8 cellular contexts compared by ENCODE assay signal in genomic region chr1:220748091-220748934, GRCh38. TPM values are rescaled to one million over a fixed set of nuclear protein-coding genes. Genes with fewer than 3 reads are reported as not detected.
A peak's percentile ranks its signal among the peaks of the same experiment; 100 is the strongest.
DNase-seq lines count a peak whose midpoint lies in the region; ATAC-seq, FAIRE-seq and TF ChIP-seq lines count a peak whose summit lies in the region.

TSS of gene MTARC2 (plus strand) at chr1:220748322. CDS start at chr1:220748532, 210 bp downstream.

- no peak within 1 kb of the TSS for H3K27ac Mint-ChIP-seq in activated naive CD4-positive, alpha-beta T cell treated with anti-CD3 and anti-CD28 coated beads, Interleukin-2, amount 10 ng/mL, durations not matched to agents 7 days and 5 days
- H3K27ac Mint-ChIP-seq in activated T-cell treated with anti-CD3 and anti-CD28 coated beads, Interleukin-2, amount 50 U/mL, for 72 hours, result no peak within 1 kb of the TSS
- peak within 1 kb of the TSS in 1 of 10 donors; percentile 27 for H3K27ac Mint-ChIP-seq in naive thymus-derived CD8-positive, alpha-beta T cell

- no peaks in the 10 kb centered on the region for H3K9me3 Mint-ChIP-seq in activated naive CD4-positive, alpha-beta T cell treated with anti-CD3 and anti-CD28 coated beads, Interleukin-2, amount 10 ng/mL, durations not matched to agents 7 days and 5 days
- no peaks in the 10 kb centered on the region for H3K9me3 Mint-ChIP-seq in activated T-cell treated with anti-CD3 and anti-CD28 coated beads, Interleukin-2, amount 50 U/mL, for 72 hours
- no peaks in the 10 kb centered on the region for H3K9me3 Mint-ChIP-seq in naive thymus-derived CD8-positive, alpha-beta T cell

- H3K4me3 Mint-ChIP-seq in activated naive CD4-positive, alpha-beta T cell treated with anti-CD3 and anti-CD28 coated beads, Interleukin-2, amount 10 ng/mL, durations not matched to agents 7 days and 5 days, result peak within 1 kb of the TSS; percentile 38
- peak within 1 kb of the TSS; percentile 69 to 75 for H3K4me3 Mint-ChIP-seq in activated T-cell treated with anti-CD3 and anti-CD28 coated beads, Interleukin-2, amount 50 U/mL, for 72 hours
- H3K4me3 Mint-ChIP-seq in naive thymus-derived CD8-positive, alpha-beta T cell, result peak within 1 kb of the TSS; percentile 33 to 74 (median 65)

- H3K4me1 Mint-ChIP-seq in activated naive CD4-positive, alpha-beta T cell treated with anti-CD3 and anti-CD28 coated beads, Interleukin-2, amount 10 ng/mL, durations not matched to agents 7 days and 5 days, result peaks cover 9% of the 10 kb centered on the region
- H3K4me1 Mint-ChIP-seq in activated T-cell treated with anti-CD3 and anti-CD28 coated beads, Interleukin-2, amount 50 U/mL, for 72 hours (ENCODE audit: low read depth), result no peaks in the 10 kb centered on the region
- H3K4me1 Mint-ChIP-seq in naive thymus-derived CD8-positive, alpha-beta T cell, result peaks cover 2 to 14% (median 9%) of the 10 kb centered on the region in 4 donors

- peak; percentile 28 for DNase-seq in activated naive CD4-positive, alpha-beta T cell treated with anti-CD3 and anti-CD28 coated beads, Interleukin-2, amount 10 ng/mL, durations not matched to agents 7 days and 5 days
- DNase-seq in activated naive CD4-positive, alpha-beta T cell treated with Interleukin-2 at 50 U/mL for 16 hours, result no peak
- peak; percentile 32 for DNase-seq in HFF-Myc (ENCODE audit: extremely low read depth, low read depth)
- peak; percentile 48 for DNase-seq in NCI-H128 (lab: John Stamatoyannopoulos, UW; ENCODE audit: unreplicated experiment)
- peak; percentile 11 to 13 for DNase-seq in activated T-cell treated with anti-CD3 and anti-CD28 coated beads, Interleukin-2, amount 50 U/mL, for 72 hours
- peak; percentile 62 to 68 for DNase-seq in frontal cortex (ENCODE audit: low spot score in 2 of 2)
- no peak for DNase-seq in naive thymus-derived CD8-positive, alpha-beta T cell
- no peak for DNase-seq in cortex of kidney (lab: John Stamatoyannopoulos, UW)

- no peak for FAIRE-seq in frontal cortex (lab: Jason Lieb, UNC)

- POLR2A ChIA-PET in naive thymus-derived CD8-positive, alpha-beta T cell (lab: Charles Lee), result interaction anchor here (0.6 kb wide), 1 partner anchor 930 kb away, joined by 3 read pairs; no protein-coding TSS in a partner anchor

- H3K36me3 Mint-ChIP-seq in activated naive CD4-positive, alpha-beta T cell treated with anti-CD3 and anti-CD28 coated beads, Interleukin-2, amount 10 ng/mL, durations not matched to agents 7 days and 5 days, result no peaks in the 10 kb centered on the region
- no peaks in the 10 kb centered on the region for H3K36me3 Mint-ChIP-seq in activated T-cell treated with anti-CD3 and anti-CD28 coated beads, Interleukin-2, amount 50 U/mL, for 72 hours (ENCODE audit: insufficient read depth in 2 of 2)
- H3K36me3 Mint-ChIP-seq in naive thymus-derived CD8-positive, alpha-beta T cell, result peaks cover 0 to 3% (median 0%) of the 10 kb centered on the region in 3 donors

- CTCF ChIA-PET in activated naive CD4-positive, alpha-beta T cell treated with anti-CD3 and anti-CD28 coated beads, Interleukin-2, amount 10 ng/mL, durations not matched to agents 7 days and 5 days (lab: Charles Lee), result interaction anchor here (2.7 kb wide), 1 partner anchor 15 kb away, joined by 10 read pairs; no protein-coding TSS in a partner anchor

- ATAC-seq in activated T-cell treated with anti-CD3 and anti-CD28 coated beads, Interleukin-2, amount 50 U/mL, for 72 hours (replicated peaks in 1 of 2), result peak; percentile 70 to 73
- peak; percentile 46 to 68 for ATAC-seq in naive thymus-derived CD8-positive, alpha-beta T cell

- no peak for TF ChIP-seq CTCF in HFF-Myc (IDR thresholded peaks at IDR 0.05; ENCODE audit: low read depth, low read length, missing control alignments)

- H3K27me3 Mint-ChIP-seq in activated naive CD4-positive, alpha-beta T cell treated with anti-CD3 and anti-CD28 coated beads, Interleukin-2, amount 10 ng/mL, durations not matched to agents 7 days and 5 days, result peaks cover 70% of the 10 kb centered on the region
- peaks cover 57% of the 10 kb centered on the region for H3K27me3 Mint-ChIP-seq in activated T-cell treated with anti-CD3 and anti-CD28 coated beads, Interleukin-2, amount 50 U/mL, for 72 hours (ENCODE audit: low read depth)
- peaks cover 28 to 76% (median 68%) of the 10 kb centered on the region in 5 donors for H3K27me3 Mint-ChIP-seq in naive thymus-derived CD8-positive, alpha-beta T cell

- H3K4me3 ChIP-seq in HFF-Myc (replicated peaks; ENCODE audit: low read depth, low read length), result peak within 1 kb of the TSS; percentile 62

RNA-seq across cellular contexts. Expression of gene MTARC2, which starts in this region (rescaled TPM):
- total RNA-seq in activated T-cell treated with anti-CD3 and anti-CD28 coated beads, Interleukin-2, amount 50 U/mL, for 72 hours, result not detected
- total RNA-seq in frontal cortex, result 7.3 TPM
- total RNA-seq in naive thymus-derived CD8-positive, alpha-beta T cell, result not detected
- polyA plus RNA-seq in naive thymus-derived CD8-positive, alpha-beta T cell, result not detected

Comparison
In these comparisons a context has a peak if more than half of its experiments do, and no peak if none do; other contexts are left out.
1. DNase-seq: peak in activated naive CD4-positive, alpha-beta T cell treated with anti-CD3 and anti-CD28 coated beads, Interleukin-2, amount 10 ng/mL, durations not matched to agents 7 days and 5 days (single experiment), HFF-Myc (single experiment), NCI-H128 (single experiment) and frontal cortex (2 of 2); none in activated naive CD4-positive, alpha-beta T cell treated with Interleukin-2 at 50 U/mL for 16 hours (single experiment), naive thymus-derived CD8-positive, alpha-beta T cell (0 of 10) and cortex of kidney (single experiment).
2. Peak in DNase-seq and ATAC-seq in activated T-cell treated with anti-CD3 and anti-CD28 coated beads, Interleukin-2, amount 50 U/mL, for 72 hours; RNA of the gene not detected or under 1 TPM.
3. Peak in ATAC-seq in naive thymus-derived CD8-positive, alpha-beta T cell; RNA of the gene not detected or under 1 TPM.
4. Peak in every context shown above with its lines, with median percentiles within 50 percentile points of each other: H3K4me3 Mint-ChIP-seq.